In genomic region chr4:48196758-48197504, GRCh38 we compare ENCODE assay signal across 13 cellular contexts.
DNase-seq lines count a peak whose midpoint lies in the region; ATAC-seq and TF ChIP-seq lines count a peak whose summit lies in the region.
"Had no signal": no experiment of that assay in that cellular context is flagged by ENCODE, and none has a peak within 500 bp of the region (broad histone marks: within the 10 kb centered on the region; RNA-seq: fewer than 3 reads in every experiment).

No MANE protein-coding gene starts in this region.

- WGBS in body of pancreas, 2 donors: 84 to 89% methylated on average over 9 of the region's 9 CpGs

- CTCF ChIA-PET in CD4-positive, alpha-beta T cell (lab: Charles Lee): no interaction called here

- H3K9me3 Mint-ChIP-seq in activated naive CD4-positive, alpha-beta T cell treated with anti-CD3 and anti-CD28 coated beads, Interleukin-2, amount 50 U/mL, for 72 hours: peaks cover 0 to 7% of the 10 kb centered on the region in 2 donors
- no peaks in the 10 kb centered on the region for H3K9me3 Mint-ChIP-seq in CD4-positive, alpha-beta T cell

- H3K36me3 Mint-ChIP-seq in activated naive CD4-positive, alpha-beta T cell treated with anti-CD3 and anti-CD28 coated beads, Interleukin-2, amount 50 U/mL, for 72 hours: peaks cover 0 to 5% of the 10 kb centered on the region in 2 donors
- peaks cover 9% of the 10 kb centered on the region for H3K36me3 Mint-ChIP-seq in CD4-positive, alpha-beta T cell (ENCODE audit: low read depth)
- H3K36me3 Mint-ChIP-seq: activated CD8-positive, alpha-beta memory T cell treated with anti-CD3 and anti-CD28 coated beads, Interleukin-2, amount 10 ng/mL, durations not matched to agents 7 days and 5 days had no signal

- POLR2A ChIA-PET in CD4-positive, alpha-beta T cell (lab: Charles Lee): no interaction called here

- no peaks in the 10 kb centered on the region for H3K27me3 ChIP-seq in CD4-positive, alpha-beta T cell (ENCODE audit: control insufficient read depth, insufficient read depth, low read length)
- no peaks in the 10 kb centered on the region for H3K27me3 ChIP-seq in body of pancreas
- H3K27me3 ChIP-seq: breast epithelium, right lobe of liver had no signal

- no peaks in the 10 kb centered on the region for H3K27me3 Mint-ChIP-seq in CD4-positive, alpha-beta T cell
- H3K27me3 Mint-ChIP-seq: activated CD8-positive, alpha-beta memory T cell treated with anti-CD3 and anti-CD28 coated beads, Interleukin-2, amount 10 ng/mL, durations not matched to agents 7 days and 5 days had no signal

- ATAC-seq in GM19468 (IDR thresholded peaks at IDR 0.05; ENCODE audit: extremely low read depth, unreplicated experiment): peak; percentile 70
- ATAC-seq in HG03025 (IDR thresholded peaks at IDR 0.05; ENCODE audit: low FRiP score, unreplicated experiment): peak; percentile 72
- ATAC-seq in activated naive CD4-positive, alpha-beta T cell treated with anti-CD3 and anti-CD28 coated beads, Interleukin-2, amount 50 U/mL, for 72 hours: no peak
- no peak for ATAC-seq in CD4-positive, alpha-beta T cell (ENCODE audit: poor library complexity)
- no peak for ATAC-seq in body of pancreas
- ATAC-seq: activated CD8-positive, alpha-beta memory T cell treated with anti-CD3 and anti-CD28 coated beads, Interleukin-2, amount 10 ng/mL, durations not matched to agents 7 days and 5 days; right lobe of liver had no signal

- H3K36me3 ChIP-seq in body of pancreas (replicated peaks in 1 of 2; ENCODE audit: insufficient read depth in 1 of 2, low read depth in 2 of 2): no peaks in the 10 kb centered on the region
- H3K36me3 ChIP-seq: breast epithelium, right lobe of liver had no signal

- no peaks in the 10 kb centered on the region for H3K9me3 ChIP-seq in CD4-positive, alpha-beta T cell (ENCODE audit: control insufficient read depth, low read length)
- no peaks in the 10 kb centered on the region for H3K9me3 ChIP-seq in body of pancreas
- H3K9me3 ChIP-seq: breast epithelium, right lobe of liver had no signal

- H3K4me3 ChIP-seq in body of pancreas: no peak overlapping the region
- H3K4me3 ChIP-seq: breast epithelium, right lobe of liver had no signal

- TF ChIP-seq POLR2A in GM15510 (IDR thresholded peaks at IDR 0.05; ENCODE audit: borderline replicate concordance, extremely low read depth, insufficient read length): peak; percentile 30
- no peak for TF ChIP-seq POLR2A in body of pancreas (IDR thresholded peaks at IDR 0.05)

- H3K4me3 Mint-ChIP-seq in CD4-positive, alpha-beta T cell: no peak overlapping the region
- H3K4me3 Mint-ChIP-seq: activated CD8-positive, alpha-beta memory T cell treated with anti-CD3 and anti-CD28 coated beads, Interleukin-2, amount 10 ng/mL, durations not matched to agents 7 days and 5 days; CD14-positive monocyte had no signal

- H3K4me1 Mint-ChIP-seq in CD4-positive, alpha-beta T cell (ENCODE audit: low read depth): peaks cover 13% of the 10 kb centered on the region
- H3K4me1 Mint-ChIP-seq: activated CD8-positive, alpha-beta memory T cell treated with anti-CD3 and anti-CD28 coated beads, Interleukin-2, amount 10 ng/mL, durations not matched to agents 7 days and 5 days had no signal

- DNase-seq in NAMALWA (ENCODE audit: low spot score) (peak; percentile 53), body of pancreas (no peak)
- no peak for DNase-seq in activated naive CD4-positive, alpha-beta T cell treated with anti-CD3 and anti-CD28 coated beads, Interleukin-2, amount 50 U/mL, for 72 hours (ENCODE audit: low spot score in 2 of 2)
- DNase-seq in CD4-positive, alpha-beta T cell: no peak
- no peak for DNase-seq in stimulated activated CD4-positive, alpha-beta T cell treated with anti-CD3 and anti-CD28 coated beads, Interleukin-12 subunit alpha, Interleukin-12 subunit beta, amount 100 ng/mL, for 4 hours
- DNase-seq: activated CD8-positive, alpha-beta memory T cell treated with anti-CD3 and anti-CD28 coated beads, Interleukin-2, amount 10 ng/mL, durations not matched to agents 7 days and 5 days; HCEC 1CT; right lobe of liver had no signal

- no peaks in the 10 kb centered on the region for H3K4me1 ChIP-seq in body of pancreas
- H3K4me1 ChIP-seq: breast epithelium, right lobe of liver had no signal

- H3K27ac Mint-ChIP-seq in activated naive CD4-positive, alpha-beta T cell treated with anti-CD3 and anti-CD28 coated beads, Interleukin-2, amount 50 U/mL, for 72 hours: no peak overlapping the region
- no peak overlapping the region for H3K27ac Mint-ChIP-seq in CD4-positive, alpha-beta T cell
- H3K27ac Mint-ChIP-seq: activated CD8-positive, alpha-beta memory T cell treated with anti-CD3 and anti-CD28 coated beads, Interleukin-2, amount 10 ng/mL, durations not matched to agents 7 days and 5 days had no signal

- no peak for TF ChIP-seq CTCF in CD4-positive, alpha-beta T cell (IDR thresholded peaks at IDR 0.05)
- no peak for TF ChIP-seq CTCF in body of pancreas (IDR thresholded peaks at IDR 0.05)

- H3K27ac ChIP-seq in CD4-positive, alpha-beta T cell (ENCODE audit: low read depth, low read length): no peak overlapping the region
- no peak overlapping the region for H3K27ac ChIP-seq in body of pancreas
- H3K27ac ChIP-seq: breast epithelium, right lobe of liver had no signal

- intact Hi-C loops in CD4-positive, alpha-beta T cell (cut with DNase I, micrococcal nuclease): no loop called here
- intact Hi-C loops in body of pancreas (cut with DNase I): no loop called here

Comparison
In these comparisons a context has a peak if more than half of its experiments do, and no peak if none do; other contexts are left out.
1. ATAC-seq: peak in GM19468 (single experiment) and HG03025 (single experiment); none in activated naive CD4-positive, alpha-beta T cell treated with anti-CD3 and anti-CD28 coated beads, Interleukin-2, amount 50 U/mL, for 72 hours (0 of 2), CD4-positive, alpha-beta T cell (single experiment) and body of pancreas (single experiment).